11 cellular contexts compared by ENCODE assay signal in genomic region chr10:131452926-131453771, GRCh38.
DNase-seq lines count a peak whose midpoint lies in the region; ATAC-seq, FAIRE-seq and TF ChIP-seq lines count a peak whose summit lies in the region.
"Had no signal": no experiment of that assay in that cellular context is flagged by ENCODE, and none has a peak within 500 bp of the region (broad histone marks: within the 10 kb centered on the region; RNA-seq: fewer than 3 reads in every experiment).

No MANE protein-coding gene starts in this region.

- peaks cover 34% of the 10 kb centered on the region for H3K4me1 Mint-ChIP-seq in type B pancreatic cell (ENCODE audit: unreplicated experiment)
- H3K4me1 Mint-ChIP-seq: activated CD4-positive, alpha-beta memory T cell treated with anti-CD3 and anti-CD28 coated beads, Interleukin-2, amount 10 ng/mL, durations not matched to agents 7 days and 5 days; memory B cell had no signal

- intact Hi-C loops in left ventricle myocardium superior (cut with micrococcal nuclease), result no loop called here

- H3K9me3 Mint-ChIP-seq in type B pancreatic cell, result no peaks in the 10 kb centered on the region
- H3K9me3 Mint-ChIP-seq: activated CD4-positive, alpha-beta memory T cell treated with anti-CD3 and anti-CD28 coated beads, Interleukin-2, amount 10 ng/mL, durations not matched to agents 7 days and 5 days; memory B cell had no signal

- peaks cover 46% of the 10 kb centered on the region for H3K27me3 Mint-ChIP-seq in type B pancreatic cell

- peak; percentile 40 for DNase-seq in activated CD8-positive, alpha-beta memory T cell treated with anti-CD3 and anti-CD28 coated beads, Interleukin-2, amount 50 U/mL, for 48 hours
- no peak for DNase-seq in activated CD8-positive, alpha-beta memory T cell treated with anti-CD3 and anti-CD28 coated beads, Interleukin-2, amount 50 U/mL, for 4 hours
- DNase-seq in left ventricle myocardium superior (peak; percentile 63), mucosa of gallbladder (ENCODE audit: low spot score) (peak; percentile 30), type B pancreatic cell (ENCODE audit: extremely low spot score, unreplicated experiment) (peak; percentile 68), germinal center (ENCODE audit: low spot score) (no peak), NCI-H1092 treated with DMSO at 0.1 percent for 48 hours (lab: John Stamatoyannopoulos, UW) (no peak), HTR-8/SVneo (ENCODE audit: insufficient read length, low spot score) (no peak)

- no peak for TF ChIP-seq CTCF in type B pancreatic cell (conservative IDR thresholded peaks at IDR 0.05)

- FAIRE-seq in HTR-8/SVneo (lab: Jason Lieb, UNC), result no peak
- FAIRE-seq: A549 had no signal

- ATAC-seq in left ventricle myocardium superior, result peak; percentile 79

- H3K36me3 Mint-ChIP-seq in type B pancreatic cell, result no peaks in the 10 kb centered on the region

- peak overlapping the region; percentile 79 for H3K4me3 Mint-ChIP-seq in type B pancreatic cell
- H3K4me3 Mint-ChIP-seq: activated CD4-positive, alpha-beta memory T cell treated with anti-CD3 and anti-CD28 coated beads, Interleukin-2, amount 10 ng/mL, durations not matched to agents 7 days and 5 days; memory B cell had no signal

- H3K27ac Mint-ChIP-seq in type B pancreatic cell, result no peak overlapping the region
- H3K27ac Mint-ChIP-seq: activated CD4-positive, alpha-beta memory T cell treated with anti-CD3 and anti-CD28 coated beads, Interleukin-2, amount 10 ng/mL, durations not matched to agents 7 days and 5 days; memory B cell had no signal

Comparison
In these comparisons a context has a peak if more than half of its experiments do, and no peak if none do; other contexts are left out.
1. DNase-seq: peak in activated CD8-positive, alpha-beta memory T cell treated with anti-CD3 and anti-CD28 coated beads, Interleukin-2, amount 50 U/mL, for 48 hours (single experiment), left ventricle myocardium superior (single experiment), mucosa of gallbladder (single experiment) and type B pancreatic cell (single experiment); none in activated CD8-positive, alpha-beta memory T cell treated with anti-CD3 and anti-CD28 coated beads, Interleukin-2, amount 50 U/mL, for 4 hours (single experiment), germinal center (single experiment), NCI-H1092 treated with DMSO at 0.1 percent for 48 hours (single experiment) and HTR-8/SVneo (single experiment).